In the genomic region with DNA sequence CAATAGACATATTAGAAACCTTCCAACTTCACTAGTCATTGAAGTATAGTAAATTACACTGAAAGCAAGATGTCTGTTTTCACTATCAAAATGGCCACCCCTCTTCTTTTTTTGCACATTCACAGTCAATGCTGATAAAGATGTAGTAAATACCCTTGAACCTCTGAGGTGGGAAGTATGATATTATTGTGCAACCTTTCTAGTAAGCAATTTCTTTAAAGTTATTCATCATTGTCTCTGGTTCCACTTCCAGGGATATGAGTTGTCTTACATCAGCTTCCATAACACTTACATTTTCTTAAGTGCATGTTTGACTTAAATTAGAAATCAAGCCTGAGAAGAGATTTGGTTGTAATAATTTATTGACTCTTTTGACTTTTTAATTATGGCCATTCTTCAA, we compare ENCODE assay signal across 22 cellular contexts.
DNase-seq lines count a peak whose midpoint lies in the region; FAIRE-seq and TF ChIP-seq lines count a peak whose summit lies in the region.
"Had no signal": no experiment of that assay in that cellular context is flagged by ENCODE, and none has a peak within 500 bp of the region (broad histone marks: within the 10 kb centered on the region; RNA-seq: fewer than 3 reads in every experiment).

No MANE protein-coding gene starts in this region.

- intact Hi-C loops in MCF 10A (cut with micrococcal nuclease) (loop anchor here (10.0 kb wide), 1 partner anchor 1135 kb away; no protein-coding TSS in a partner anchor), breast epithelium (cut with DNase I; ENCODE audit: low total_unique reads) (no loop called here)

- no peaks in the 10 kb centered on the region for H3K27me3 Mint-ChIP-seq in MCF 10A (ENCODE audit: insufficient read depth, unreplicated experiment)

- TF ChIP-seq CTCF in MCF 10A (IDR thresholded peaks at IDR 0.05; ENCODE audit: unreplicated experiment) = no peak
- no peak for TF ChIP-seq CTCF in breast epithelium (IDR thresholded peaks at IDR 0.05)
- TF ChIP-seq CTCF in bronchial epithelial cell (IDR thresholded peaks at IDR 0.05; ENCODE audit: insufficient read depth, low read length, severe bottlenecking) = no peak

- no peak for FAIRE-seq in bronchial epithelial cell (lab: Jason Lieb, UNC)
- FAIRE-seq: G401.6, RCC 7860 had no signal

- H3K27me3 ChIP-seq in breast epithelium (no peaks in the 10 kb centered on the region), bronchial epithelial cell (ENCODE audit: control insufficient read depth, insufficient read depth, low read length) (no peaks in the 10 kb centered on the region)

- H3K4me1 Mint-ChIP-seq in MCF 10A (ENCODE audit: insufficient read depth, unreplicated experiment) = peaks cover 15% of the 10 kb centered on the region
- H3K4me1 Mint-ChIP-seq: CD14-positive monocyte, GM23338 had no signal

- DNase-seq in MCF 10A (ENCODE audit: unreplicated experiment) (no peak), breast epithelium (ENCODE audit: low spot score in 2 of 2) (no peak), bronchial epithelial cell (ENCODE audit: low read depth) (peak; percentile 61), fibroblast of peridontal ligament (ENCODE audit: extremely low read depth) (peak; percentile 24), skeletal muscle cell (ENCODE audit: low read depth) (peak; percentile 27), HPDE6-E6E7 (ENCODE audit: extremely low spot score) (no peak), NCI-H69 (lab: John Stamatoyannopoulos, UW) (no peak), occipital lobe (lab: John Stamatoyannopoulos, UW) (no peak)
- DNase-seq: DMS79 treated with DMSO at 0.1 percent for 48 hours; Karpas-422; MM.1S; NCI-H1092; NCI-H146; NCI-H2029 treated with DMSO at 0.1 percent for 48 hours; NCI-H2171; NCI-H748 treated with DMSO at 0.1 percent for 48 hours; NK-92 treated with Interleukin-12 subunit alpha and Interleukin-12 subunit beta, amount 100 ng/mL, for 24 hours had no signal

- H3K36me3 ChIP-seq in breast epithelium (no peaks in the 10 kb centered on the region), bronchial epithelial cell (ENCODE audit: control insufficient read depth, insufficient read depth, low read length) (no peaks in the 10 kb centered on the region)

- H3K27ac ChIP-seq in breast epithelium = no peak overlapping the region
- H3K27ac ChIP-seq: 22Rv1 had no signal

- H3K4me3 Mint-ChIP-seq in MCF 10A (ENCODE audit: unreplicated experiment) = no peak overlapping the region
- H3K4me3 Mint-ChIP-seq: CD14-positive monocyte, GM23338 had no signal

- peaks cover 25% of the 10 kb centered on the region for H3K9me3 Mint-ChIP-seq in MCF 10A (ENCODE audit: unreplicated experiment)

- TF ChIP-seq POLR2A in breast epithelium (IDR thresholded peaks at IDR 0.05) = no peak

- CTCF ChIA-PET in MCF 10A (lab: Yijun Ruan, JAX) = no interaction called here

- no peak overlapping the region for H3K4me3 ChIP-seq in breast epithelium
- H3K4me3 ChIP-seq in bronchial epithelial cell (ENCODE audit: low read depth, low read length) = no peak overlapping the region
- H3K4me3 ChIP-seq in skeletal muscle cell (ENCODE audit: low read depth, low read length) = no peak overlapping the region
- H3K4me3 ChIP-seq: GM23338 had no signal

- H3K9me3 ChIP-seq in breast epithelium = peaks cover 0 to 16% of the 10 kb centered on the region in 2 donors

- no TSS peak for BruUV-seq in MCF 10A (replicated peaks; lab: Mats Ljungman, UMichigan)

- peak overlapping the region; percentile 98 for H3K27ac Mint-ChIP-seq in MCF 10A (ENCODE audit: low read depth, unreplicated experiment)
- H3K27ac Mint-ChIP-seq: CD14-positive monocyte, GM23338 had no signal

- POLR2A ChIA-PET in MCF 10A (lab: Yijun Ruan, JAX) = no interaction called here

- H3K36me3 Mint-ChIP-seq in MCF 10A (ENCODE audit: insufficient read depth, unreplicated experiment) = no peaks in the 10 kb centered on the region
- H3K36me3 Mint-ChIP-seq: CD14-positive monocyte had no signal

- H3K4me1 ChIP-seq in breast epithelium = no peaks in the 10 kb centered on the region

Comparison
In these comparisons a context has a peak if more than half of its experiments do, and no peak if none do; other contexts are left out.
1. DNase-seq: peak in bronchial epithelial cell (single experiment), fibroblast of peridontal ligament (single experiment) and skeletal muscle cell (single experiment); none in MCF 10A (single experiment), breast epithelium (0 of 2), HPDE6-E6E7 (single experiment), NCI-H69 (single experiment) and occipital lobe (single experiment).